ENCODE assay signal across 25 cellular contexts in genomic region chr9:87889065-87889881, GRCh38. TPM values are rescaled to one million over a fixed set of nuclear protein-coding genes. Genes with fewer than 3 reads are reported as not detected.
A peak's percentile ranks its signal among the peaks of the same experiment; 100 is the strongest.
DNase-seq lines count a peak whose midpoint lies in the region; ATAC-seq and TF ChIP-seq lines count a peak whose summit lies in the region.
"Had no signal": no experiment of that assay in that cellular context is flagged by ENCODE, and none has a peak within 500 bp of the region (broad histone marks: within the 10 kb centered on the region; RNA-seq: fewer than 3 reads in every experiment).

No MANE protein-coding gene starts in this region.

- no peak for TF ChIP-seq EP300 in esophagus muscularis mucosa (IDR thresholded peaks at IDR 0.05)

- H3K27me3 Mint-ChIP-seq in activated CD8-positive, alpha-beta T cell treated with anti-CD3 and anti-CD28 coated beads, Interleukin-2, amount 10 ng/mL, durations not matched to agents 7 days and 5 days (ENCODE audit: low read depth) = peaks cover 7% of the 10 kb centered on the region
- H3K27me3 Mint-ChIP-seq in immature natural killer cell (ENCODE audit: low read depth in 3 of 3) = peaks cover 1 to 4% (median 2%) of the 10 kb centered on the region in 3 donors

- no peaks in the 10 kb centered on the region for H3K9me3 ChIP-seq in esophagus muscularis mucosa
- H3K9me3 ChIP-seq: HAP-1, SJSA1 had no signal

- TF ChIP-seq CTCF in GM13976 (IDR thresholded peaks at IDR 0.05; ENCODE audit: borderline replicate concordance, control extremely low read depth, extremely low read depth, insufficient read depth, missing control alignments) (no peak), esophagus muscularis mucosa (IDR thresholded peaks at IDR 0.05) (no peak)

- peak; percentile 8 for ATAC-seq in stimulated activated effector memory CD8-positive, alpha-beta T cell treated with anti-CD3 and anti-CD28 coated beads, Interleukin-12 subunit alpha, Interleukin-12 subunit beta, amount 100 ng/mL, for 72 hours
- no peak for ATAC-seq in activated CD8-positive, alpha-beta T cell treated with anti-CD3 and anti-CD28 coated beads, Interleukin-2, amount 10 ng/mL, durations not matched to agents 7 days and 5 days
- ATAC-seq: GM12878, Right ventricle myocardium inferior had no signal

- in situ Hi-C loops in GM13976 (cut with MboI; ENCODE audit: low sequenced_read_pairs, unreplicated experiment) = no loop called here

- POLR2A ChIA-PET in activated CD8-positive, alpha-beta T cell treated with anti-CD3 and anti-CD28 coated beads, Interleukin-2, amount 10 ng/mL, durations not matched to agents 7 days and 5 days (lab: Charles Lee) = no interaction called here

- no peaks in the 10 kb centered on the region for H3K36me3 Mint-ChIP-seq in stimulated activated effector memory CD8-positive, alpha-beta T cell treated with anti-CD3 and anti-CD28 coated beads, Interleukin-12 subunit alpha, Interleukin-12 subunit beta, amount 100 ng/mL, for 72 hours
- H3K36me3 Mint-ChIP-seq in activated CD8-positive, alpha-beta T cell treated with anti-CD3 and anti-CD28 coated beads, Interleukin-2, amount 10 ng/mL, durations not matched to agents 7 days and 5 days (ENCODE audit: low read depth) = no peaks in the 10 kb centered on the region
- no peaks in the 10 kb centered on the region for H3K36me3 Mint-ChIP-seq in immature natural killer cell
- H3K36me3 Mint-ChIP-seq: CD4-positive, alpha-beta memory T cell had no signal

- no peak overlapping the region for H3K4me3 ChIP-seq in esophagus muscularis mucosa
- H3K4me3 ChIP-seq: GM12878, HAP-1, SJSA1 had no signal

- CTCF ChIA-PET in activated CD8-positive, alpha-beta T cell treated with anti-CD3 and anti-CD28 coated beads, Interleukin-2, amount 10 ng/mL, durations not matched to agents 7 days and 5 days (lab: Charles Lee) = no interaction called here

- H3K4me3 Mint-ChIP-seq in stimulated activated effector memory CD8-positive, alpha-beta T cell treated with anti-CD3 and anti-CD28 coated beads, Interleukin-12 subunit alpha, Interleukin-12 subunit beta, amount 100 ng/mL, for 72 hours = no peak overlapping the region
- no peak overlapping the region for H3K4me3 Mint-ChIP-seq in activated CD8-positive, alpha-beta T cell treated with anti-CD3 and anti-CD28 coated beads, Interleukin-2, amount 10 ng/mL, durations not matched to agents 7 days and 5 days
- H3K4me3 Mint-ChIP-seq in immature natural killer cell = no peak overlapping the region
- H3K4me3 Mint-ChIP-seq: CD4-positive, alpha-beta memory T cell had no signal

- H3K4me1 ChIP-seq in esophagus muscularis mucosa = no peaks in the 10 kb centered on the region
- H3K4me1 ChIP-seq: HAP-1, SJSA1 had no signal

- H3K27ac Mint-ChIP-seq in stimulated activated effector memory CD8-positive, alpha-beta T cell treated with anti-CD3 and anti-CD28 coated beads, Interleukin-12 subunit alpha, Interleukin-12 subunit beta, amount 100 ng/mL, for 72 hours = no peak overlapping the region
- no peak overlapping the region for H3K27ac Mint-ChIP-seq in activated CD8-positive, alpha-beta T cell treated with anti-CD3 and anti-CD28 coated beads, Interleukin-2, amount 10 ng/mL, durations not matched to agents 7 days and 5 days
- peak overlapping the region in 1 of 6 donors; percentile 28 for H3K27ac Mint-ChIP-seq in immature natural killer cell

- no peak for TF ChIP-seq POLR2A in esophagus muscularis mucosa (IDR thresholded peaks at IDR 0.05; ENCODE audit: low read depth)

- no peaks in the 10 kb centered on the region for H3K36me3 ChIP-seq in esophagus muscularis mucosa
- H3K36me3 ChIP-seq: HAP-1, SJSA1 had no signal

- no peaks in the 10 kb centered on the region for H3K4me1 Mint-ChIP-seq in stimulated activated effector memory CD8-positive, alpha-beta T cell treated with anti-CD3 and anti-CD28 coated beads, Interleukin-12 subunit alpha, Interleukin-12 subunit beta, amount 100 ng/mL, for 72 hours
- H3K4me1 Mint-ChIP-seq in activated CD8-positive, alpha-beta T cell treated with anti-CD3 and anti-CD28 coated beads, Interleukin-2, amount 10 ng/mL, durations not matched to agents 7 days and 5 days (ENCODE audit: low read depth) = no peaks in the 10 kb centered on the region
- H3K4me1 Mint-ChIP-seq in immature natural killer cell = no peaks in the 10 kb centered on the region
- H3K4me1 Mint-ChIP-seq: CD4-positive, alpha-beta memory T cell had no signal

- H3K27me3 ChIP-seq in esophagus muscularis mucosa = peaks cover 0 to 6% (median 0%) of the 10 kb centered on the region in 4 donors
- H3K27me3 ChIP-seq: SJSA1 had no signal

- intact Hi-C loops in esophagus muscularis mucosa (cut with DNase I) = no loop called here

- H3K9me3 Mint-ChIP-seq in stimulated activated effector memory CD8-positive, alpha-beta T cell treated with anti-CD3 and anti-CD28 coated beads, Interleukin-12 subunit alpha, Interleukin-12 subunit beta, amount 100 ng/mL, for 72 hours = no peaks in the 10 kb centered on the region
- no peaks in the 10 kb centered on the region for H3K9me3 Mint-ChIP-seq in activated CD8-positive, alpha-beta T cell treated with anti-CD3 and anti-CD28 coated beads, Interleukin-2, amount 10 ng/mL, durations not matched to agents 7 days and 5 days (ENCODE audit: insufficient read depth)
- no peaks in the 10 kb centered on the region for H3K9me3 Mint-ChIP-seq in immature natural killer cell

- 100% methylated on average over 8 of the region's 12 CpGs for WGBS in esophagus muscularis mucosa

- no peak overlapping the region for H3K27ac ChIP-seq in esophagus muscularis mucosa (replicated peaks in 1 of 4)
- H3K27ac ChIP-seq: SJSA1 had no signal

- peak; percentile 1 for DNase-seq in Daoy (ENCODE audit: low read depth)
- peak; percentile 23 for DNase-seq in GM13976 (ENCODE audit: low spot score)
- peak; percentile 87 for DNase-seq in esophagus muscularis mucosa (ENCODE audit: extremely low spot score)
- no peak for DNase-seq in stimulated activated effector memory CD8-positive, alpha-beta T cell treated with anti-CD3 and anti-CD28 coated beads, Interleukin-12 subunit alpha, Interleukin-12 subunit beta, amount 100 ng/mL, for 72 hours (ENCODE audit: low spot score in 2 of 2)
- DNase-seq in activated CD8-positive, alpha-beta T cell treated with anti-CD3 and anti-CD28 coated beads, Interleukin-2, amount 10 ng/mL, durations not matched to agents 7 days and 5 days = no peak
- DNase-seq in immature natural killer cell = no peak
- DNase-seq in medulla oblongata (ENCODE audit: extremely low spot score) = no peak
- DNase-seq: C1 segment of cervical spinal cord, COR-L47, DMS53, GOT3, KBM-7, NCI-H1105 treated with DMSO at 0.1 percent for 48 hours, NCI-H2029, NCI-H446, NCI-H524 treated with DMSO at 0.1 percent for 48 hours, NCI-H774 had no signal

RNA-seq across cellular contexts. Expression of gene SPATA31E1, which starts 6.6 kb away (rescaled TPM):
- not detected in 2 replicates for total RNA-seq in Daoy (2014; rRNA removed; shearing (Covaris generic))
- total RNA-seq in esophagus muscularis mucosa = not detected
- not detected for total RNA-seq in activated CD8-positive, alpha-beta T cell treated with anti-CD3 and anti-CD28 coated beads, Interleukin-2, amount 10 ng/mL, durations not matched to agents 7 days and 5 days
- not detected for polyA plus RNA-seq in immature natural killer cell
- total RNA-seq: A673; CD4-positive, alpha-beta memory T cell; GM12878; LHCN-M2; MCF 10A; Right ventricle myocardium inferior had no signal
- polyA plus RNA-seq: CD4-positive, alpha-beta memory T cell; GM12878 had no signal

RNA-seq across cellular contexts. Expression of gene SPATA31C1, which starts 28.5 kb away (rescaled TPM):
- total RNA-seq in Daoy (2014; rRNA removed; shearing (Covaris generic)) = not detected in 2 replicates
- total RNA-seq in esophagus muscularis mucosa = not detected
- not detected for total RNA-seq in activated CD8-positive, alpha-beta T cell treated with anti-CD3 and anti-CD28 coated beads, Interleukin-2, amount 10 ng/mL, durations not matched to agents 7 days and 5 days
- not detected for polyA plus RNA-seq in immature natural killer cell
- total RNA-seq: A673; CD4-positive, alpha-beta memory T cell; GM12878; LHCN-M2; MCF 10A; Right ventricle myocardium inferior; SJSA1 had no signal
- polyA plus RNA-seq: CD4-positive, alpha-beta memory T cell; GM12878 had no signal

Comparison
In these comparisons a context has a peak if more than half of its experiments do, and no peak if none do; other contexts are left out.
1. DNase-seq: peak in Daoy (single experiment), GM13976 (single experiment) and esophagus muscularis mucosa (single experiment); none in stimulated activated effector memory CD8-positive, alpha-beta T cell treated with anti-CD3 and anti-CD28 coated beads, Interleukin-12 subunit alpha, Interleukin-12 subunit beta, amount 100 ng/mL, for 72 hours (0 of 2), activated CD8-positive, alpha-beta T cell treated with anti-CD3 and anti-CD28 coated beads, Interleukin-2, amount 10 ng/mL, durations not matched to agents 7 days and 5 days (single experiment), immature natural killer cell (0 of 3) and medulla oblongata (single experiment).